ENCODE assay signal across 2 cellular contexts in the genomic region with DNA sequence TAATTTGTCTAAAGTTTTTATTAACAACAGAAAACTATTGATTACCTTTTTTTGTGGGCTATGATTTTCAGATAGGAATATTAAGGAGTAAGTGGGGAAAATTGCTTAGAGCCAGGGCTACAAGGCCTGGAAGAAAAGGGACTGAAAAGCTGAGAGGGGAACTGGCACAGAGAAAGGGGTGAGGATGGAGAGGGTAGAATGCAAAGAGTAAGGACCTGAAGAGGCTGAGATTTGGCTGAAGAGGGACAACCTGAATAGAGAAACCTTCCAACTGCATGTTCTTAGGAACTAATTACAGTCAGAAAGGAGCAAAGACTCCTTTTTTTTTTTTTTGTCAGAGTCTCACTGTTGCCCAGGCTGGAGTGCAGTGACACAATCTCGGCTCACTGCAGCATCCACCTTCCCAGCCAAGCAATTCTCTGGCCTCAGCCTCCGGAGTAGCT.
TF ChIP-seq lines count a peak whose summit lies in the region.

No MANE protein-coding gene starts in this region.

TF ChIP-seq in A549, 52 proteins besides CTCF, POLR2A, EP300 and RAD21:
- TF ChIP-seq ZNF302 (CRISPR knock-in tag; IDR thresholded peaks at IDR 0.05) (no peak), HEYL (CRISPR knock-in tag; IDR thresholded peaks at IDR 0.05) (no peak), BHLHE40 (IDR thresholded peaks at IDR 0.05; ENCODE audit: low read depth, low read length) (no peak), TP53 (CRISPR knock-in tag; IDR thresholded peaks at IDR 0.05) (no peak), KDM5A (IDR thresholded peaks at IDR 0.05) (no peak), FOXS1 (CRISPR knock-in tag; IDR thresholded peaks at IDR 0.05) (no peak)
- TF ChIP-seq, protein P1, sequence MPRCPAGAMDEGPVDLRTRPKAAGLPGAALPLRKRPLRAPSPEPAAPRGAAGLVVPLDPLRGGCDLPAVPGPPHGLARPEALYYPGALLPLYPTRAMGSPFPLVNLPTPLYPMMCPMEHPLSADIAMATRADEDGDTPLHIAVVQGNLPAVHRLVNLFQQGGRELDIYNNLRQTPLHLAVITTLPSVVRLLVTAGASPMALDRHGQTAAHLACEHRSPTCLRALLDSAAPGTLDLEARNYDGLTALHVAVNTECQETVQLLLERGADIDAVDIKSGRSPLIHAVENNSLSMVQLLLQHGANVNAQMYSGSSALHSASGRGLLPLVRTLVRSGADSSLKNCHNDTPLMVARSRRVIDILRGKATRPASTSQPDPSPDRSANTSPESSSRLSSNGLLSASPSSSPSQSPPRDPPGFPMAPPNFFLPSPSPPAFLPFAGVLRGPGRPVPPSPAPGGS (IDR thresholded peaks at IDR 0.05) = 0 out of 3 replicates have a peak, but pooled peaks have one; percentile 42

TF ChIP-seq in GM12878, 131 proteins besides CTCF, POLR2A, EP300 and RAD21 (continues in another document):
- TF ChIP-seq PRDM15 (CRISPR knock-in tag; IDR thresholded peaks at IDR 0.05) = 0 out of 2 replicates have a peak, but pooled peaks have one; percentile 49
- TF ChIP-seq NR2C1 (IDR thresholded peaks at IDR 0.05) = no peak
- TF ChIP-seq MYB (IDR thresholded peaks at IDR 0.05; ENCODE audit: borderline replicate concordance, low read depth, low read length) = no peak
- no peak for TF ChIP-seq NKRF (conservative IDR thresholded peaks at IDR 0.05)
- no peak for TF ChIP-seq LARP7 (IDR thresholded peaks at IDR 0.05)
- TF ChIP-seq PAX8 (IDR thresholded peaks at IDR 0.05) = no peak
- no peak for TF ChIP-seq CREB1 (IDR thresholded peaks at IDR 0.05; ENCODE audit: low read depth)
- no peak for TF ChIP-seq E4F1 (IDR thresholded peaks at IDR 0.05; ENCODE audit: borderline replicate concordance, partially characterized antibody)
- TF ChIP-seq RUNX3 (IDR thresholded peaks at IDR 0.05; ENCODE audit: low read length) = no peak
- TF ChIP-seq BRCA1 (IDR thresholded peaks at IDR 0.05; ENCODE audit: low read depth, low read length) = no peak
- TF ChIP-seq SMC3 (IDR thresholded peaks at IDR 0.05; ENCODE audit: borderline replicate concordance, low read length) = no peak
- 0 out of 2 replicates have a peak, but pooled peaks have one; percentile 67 for TF ChIP-seq ZNF207 (IDR thresholded peaks at IDR 0.05; ENCODE audit: borderline replicate concordance)
- peak; percentile 48 for TF ChIP-seq NBN (IDR thresholded peaks at IDR 0.05)
- TF ChIP-seq CHD4 (IDR thresholded peaks at IDR 0.05) = no peak
- TF ChIP-seq BMI1 (IDR thresholded peaks at IDR 0.05; ENCODE audit: borderline replicate concordance) = 0 out of 2 replicates have a peak, but pooled peaks have one; percentile 20
- peak; percentile 17; the same call in 1 of the 2 replicates for TF ChIP-seq MTA3 (IDR thresholded peaks at IDR 0.05; ENCODE audit: borderline replicate concordance, low read length)
- no peak for TF ChIP-seq ESRRA (IDR thresholded peaks at IDR 0.05; ENCODE audit: low read length)
- 0 out of 2 replicates have a peak, but pooled peaks have one; percentile 5 for TF ChIP-seq ZBTB11 (CRISPR knock-in tag; IDR thresholded peaks at IDR 0.05)
- no peak for TF ChIP-seq MEF2B (IDR thresholded peaks at IDR 0.05; ENCODE audit: partially characterized antibody, poor library complexity, severe bottlenecking)
- TF ChIP-seq RBBP5 (conservative IDR thresholded peaks at IDR 0.05) = no peak
- no peak for TF ChIP-seq ZNF622 (IDR thresholded peaks at IDR 0.05)
- TF ChIP-seq POLR2AphosphoS5 (IDR thresholded peaks at IDR 0.05; ENCODE audit: low read length) = no peak
- no peak for TF ChIP-seq POU2F2 (IDR thresholded peaks at IDR 0.05; ENCODE audit: borderline replicate concordance, low read depth, low read length)
- TF ChIP-seq, protein P2, sequence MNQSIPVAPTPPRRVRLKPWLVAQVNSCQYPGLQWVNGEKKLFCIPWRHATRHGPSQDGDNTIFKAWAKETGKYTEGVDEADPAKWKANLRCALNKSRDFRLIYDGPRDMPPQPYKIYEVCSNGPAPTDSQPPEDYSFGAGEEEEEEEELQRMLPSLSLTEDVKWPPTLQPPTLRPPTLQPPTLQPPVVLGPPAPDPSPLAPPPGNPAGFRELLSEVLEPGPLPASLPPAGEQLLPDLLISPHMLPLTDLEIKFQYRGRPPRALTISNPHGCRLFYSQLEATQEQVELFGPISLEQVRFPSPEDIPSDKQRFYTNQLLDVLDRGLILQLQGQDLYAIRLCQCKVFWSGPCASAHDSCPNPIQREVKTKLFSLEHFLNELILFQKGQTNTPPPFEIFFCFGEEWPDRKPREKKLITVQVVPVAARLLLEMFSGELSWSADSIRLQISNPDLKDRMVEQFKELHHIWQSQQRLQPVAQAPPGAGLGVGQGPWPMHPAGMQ (IDR thresholded peaks at IDR 0.05; ENCODE audit: borderline replicate concordance) = no peak
- peak; percentile 57; the same call in 1 of the 2 replicates for TF ChIP-seq BACH1 (IDR thresholded peaks at IDR 0.05; ENCODE audit: borderline replicate concordance)
- no peak for TF ChIP-seq SUPT20H (IDR thresholded peaks at IDR 0.05; ENCODE audit: borderline replicate concordance, control insufficient read depth, low read depth, low read length)
- TF ChIP-seq MLLT1 (IDR thresholded peaks at IDR 0.05) = peak; percentile 76; the same call in 1 of the 2 replicates
- 0 out of 2 replicates have a peak, but pooled peaks have one; percentile 32 for TF ChIP-seq MXI1 (IDR thresholded peaks at IDR 0.05; ENCODE audit: low read depth, low read length)
- no peak for TF ChIP-seq STAT1 (conservative IDR thresholded peaks at IDR 0.05)
- TF ChIP-seq GATAD2B (conservative IDR thresholded peaks at IDR 0.05; ENCODE audit: low read depth) = no peak
- no peak for TF ChIP-seq ZBTB33 (IDR thresholded peaks at IDR 0.05)
